In the genomic region with DNA sequence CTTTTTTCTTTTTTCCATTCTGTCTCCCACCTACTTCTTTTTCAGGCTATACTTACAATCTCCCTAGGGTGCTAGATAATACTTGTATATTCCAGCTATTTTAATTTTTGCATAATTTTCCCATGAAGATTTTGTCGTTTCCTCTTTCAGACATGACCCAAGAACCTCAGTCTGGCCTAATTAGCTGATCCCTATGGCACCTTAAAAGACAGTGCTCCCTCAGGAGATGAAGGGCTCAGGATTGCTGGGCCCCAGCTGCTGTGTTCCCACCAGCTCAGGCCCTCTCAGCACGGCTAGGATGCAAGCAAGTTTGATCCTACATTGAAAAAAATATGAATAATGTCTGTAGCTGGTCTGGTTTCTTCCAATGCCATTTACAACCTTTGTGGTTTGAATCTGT, we compare ENCODE assay signal across 23 cellular contexts.
"Had no signal": no experiment of that assay in that cellular context is flagged by ENCODE, and none has a peak within 500 bp of the region (broad histone marks: within the 10 kb centered on the region; RNA-seq: fewer than 3 reads in every experiment).

No MANE protein-coding gene starts in this region.

- H3K9me3 Mint-ChIP-seq: type B pancreatic cell had no signal

- H3K27me3 Mint-ChIP-seq: stimulated activated naive CD8-positive, alpha-beta T cell treated with anti-CD3 and anti-CD28 coated beads, Interleukin-15, amount 100 ng/mL, for 72 hours; type B pancreatic cell had no signal

- H3K4me1 ChIP-seq: left lung, lower lobe of right lung, pancreas, suprapubic skin, thyroid gland had no signal

- H3K36me3 ChIP-seq: left lung, lower lobe of right lung, pancreas, suprapubic skin, thyroid gland had no signal

- H3K4me2 ChIP-seq: smooth muscle cell had no signal

- H3K27ac ChIP-seq: dorsolateral prefrontal cortex, left lung, lower lobe of right lung, pancreas, suprapubic skin, thyroid gland had no signal

- H3K36me3 Mint-ChIP-seq: natural killer cell, type B pancreatic cell had no signal

- H3K27me3 ChIP-seq: dorsolateral prefrontal cortex, left lung, pancreas, suprapubic skin, thyroid gland had no signal

- H3K4me3 Mint-ChIP-seq: natural killer cell; stimulated activated naive CD8-positive, alpha-beta T cell treated with anti-CD3 and anti-CD28 coated beads, Interleukin-15, amount 100 ng/mL, for 72 hours; type B pancreatic cell had no signal

- DNase-seq: cerebellar nuclear complex; dorsolateral prefrontal cortex; effector CD4-positive, alpha-beta T cell; head of caudate nucleus; hippocampal formation; left cardiac atrium; left lung; lower lobe of right lung; natural killer cell; occipital lobe; pancreas; retina; stimulated activated CD4-positive, alpha-beta T cell treated with anti-CD3 and anti-CD28 coated beads, Interleukin-12 subunit alpha, Interleukin-12 subunit beta, amount 100 ng/mL, for 4 hours; stimulated activated CD4-positive, alpha-beta T cell treated with anti-CD3 and anti-CD28 coated beads, Interleukin-1b, Interleukin-23, amount 100 ng/mL, for 48 hours; stimulated activated CD4-positive, alpha-beta T cell treated with anti-CD3 and anti-CD28 coated beads, Interleukin-4, amount 100 ng/mL, for 1 hour; stimulated activated CD8-positive, alpha-beta memory T cell treated with anti-CD3 and anti-CD28 coated beads, Interleukin-4, amount 100 ng/mL, for 48 hours; stimulated activated naive CD4-positive, alpha-beta T cell; stimulated activated naive CD8-positive, alpha-beta T cell treated with anti-CD3 and anti-CD28 coated beads, Interleukin-15, amount 100 ng/mL, for 72 hours; thyroid gland had no signal

- H3K9me3 ChIP-seq: lower lobe of right lung, pancreas, suprapubic skin, thyroid gland had no signal

- H3K4me3 ChIP-seq: dorsolateral prefrontal cortex, left lung, lower lobe of right lung, pancreas, smooth muscle cell, suprapubic skin, thyroid gland had no signal

- H3K4me1 Mint-ChIP-seq: stimulated activated naive CD8-positive, alpha-beta T cell treated with anti-CD3 and anti-CD28 coated beads, Interleukin-15, amount 100 ng/mL, for 72 hours had no signal

- H3K27ac Mint-ChIP-seq: natural killer cell; stimulated activated naive CD8-positive, alpha-beta T cell treated with anti-CD3 and anti-CD28 coated beads, Interleukin-15, amount 100 ng/mL, for 72 hours; type B pancreatic cell had no signal

- ATAC-seq: left lung; lower lobe of right lung; natural killer cell; pancreas; sciatic nerve; stimulated activated naive CD8-positive, alpha-beta T cell treated with anti-CD3 and anti-CD28 coated beads, Interleukin-15, amount 100 ng/mL, for 72 hours had no signal
